Comparison of ENCODE assay signal across 2 cellular contexts in genomic region chr2:176140130-176140519, GRCh38.
TF ChIP-seq lines count a peak whose summit lies in the region.

No MANE protein-coding gene starts in this region.

TF ChIP-seq in SK-N-SH, 30 proteins besides CTCF, POLR2A, EP300 and RAD21 (continued from another document):
- no peak for TF ChIP-seq ZBTB33 (IDR thresholded peaks at IDR 0.05; ENCODE audit: borderline replicate concordance, low read depth)

TF ChIP-seq in SK-N-SH treated with all-trans-retinoic acid at 6 μM for 48 hours, 23 proteins besides CTCF, POLR2A, EP300 and RAD21 (continued from another document):
- no peak for TF ChIP-seq ZNF8 (CRISPR knock-in tag; IDR thresholded peaks at IDR 0.05)
- no peak for TF ChIP-seq PATZ1 (CRISPR knock-in tag; IDR thresholded peaks at IDR 0.05; ENCODE audit: borderline replicate concordance)
- no peak for TF ChIP-seq CSDC2 (CRISPR knock-in tag; IDR thresholded peaks at IDR 0.05)
- no peak for TF ChIP-seq ZNF70 (CRISPR knock-in tag; IDR thresholded peaks at IDR 0.05)
TF ChIP-seq in SK-N-SH treated with all-trans-retinoic acid at 6 μM for 48 hours: peak in this region for 0.
